Comparison of ENCODE assay signal across 16 cellular contexts in genomic region chr14:104817930-104818713, GRCh38. TPM values are rescaled to one million over a fixed set of nuclear protein-coding genes. Genes with fewer than 3 reads are reported as not detected.
A peak's percentile ranks its signal among the peaks of the same experiment; 100 is the strongest.
DNase-seq lines count a peak whose midpoint lies in the region; ATAC-seq and TF ChIP-seq lines count a peak whose summit lies in the region.
"Had no signal": no experiment of that assay in that cellular context is flagged by ENCODE, and none has a peak within 500 bp of the region (broad histone marks: within the 10 kb centered on the region; RNA-seq: fewer than 3 reads in every experiment).

No MANE protein-coding gene starts in this region.

- no peak for DNase-seq in stimulated activated naive CD8-positive, alpha-beta T cell treated with anti-CD3 and anti-CD28 coated beads, Interleukin-15, amount 100 ng/mL, for 72 hours
- DNase-seq in stimulated activated naive CD8-positive, alpha-beta T cell treated with anti-CD3 and anti-CD28 coated beads, Interleukin-15, Interleukin-2, amounts not matched to agents 100 U/mL and 50 U/mL, for 24 hours = no peak
- DNase-seq in activated CD4-positive, alpha-beta memory T cell treated with anti-CD3 and anti-CD28 coated beads for 36 hours = no peak
- DNase-seq in naive thymus-derived CD8-positive, alpha-beta T cell = no peak
- DNase-seq in type B pancreatic cell (ENCODE audit: extremely low spot score, unreplicated experiment) (no peak), cerebellar cortex (ENCODE audit: low spot score) (no peak), NCI-H1092 (lab: John Stamatoyannopoulos, UW) (no peak)
- DNase-seq: amniotic stem cell; NCI-H1436 treated with DMSO at 0.1 percent for 48 hours; NCI-H748 treated with DMSO at 0.1 percent for 48 hours; occipital lobe; SIG-M5; stimulated activated naive CD4-positive, alpha-beta T cell; transverse colon had no signal

- H3K27me3 Mint-ChIP-seq in stimulated activated naive CD8-positive, alpha-beta T cell treated with anti-CD3 and anti-CD28 coated beads, Interleukin-15, amount 100 ng/mL, for 72 hours = no peaks in the 10 kb centered on the region
- no peaks in the 10 kb centered on the region for H3K27me3 Mint-ChIP-seq in activated CD4-positive, alpha-beta memory T cell treated with anti-CD3 and anti-CD28 coated beads for 36 hours
- H3K27me3 Mint-ChIP-seq in naive thymus-derived CD8-positive, alpha-beta T cell = no peaks in the 10 kb centered on the region
- H3K27me3 Mint-ChIP-seq in type B pancreatic cell = no peaks in the 10 kb centered on the region

- TF ChIP-seq CTCF in type B pancreatic cell (conservative IDR thresholded peaks at IDR 0.05) = no peak

- CTCF ChIA-PET in activated CD4-positive, alpha-beta memory T cell treated with anti-CD3 and anti-CD28 coated beads for 36 hours (lab: Charles Lee) = interaction anchor here (1.2 kb wide), 2 partner anchors 18 to 49 kb away, joined by 3 to 4 read pairs; partner anchors contain the start of gene ZBTB42

- POLR2A ChIA-PET in activated CD4-positive, alpha-beta memory T cell treated with anti-CD3 and anti-CD28 coated beads for 36 hours (lab: Charles Lee) = no interaction called here
- POLR2A ChIA-PET in naive thymus-derived CD8-positive, alpha-beta T cell (lab: Charles Lee) = interaction anchor here (0.9 kb wide), 1 partner anchor 17 kb away, joined by 5 read pairs; the partner anchor contains the start of gene ZBTB42

- peaks cover 30% of the 10 kb centered on the region for H3K4me1 Mint-ChIP-seq in stimulated activated naive CD8-positive, alpha-beta T cell treated with anti-CD3 and anti-CD28 coated beads, Interleukin-15, amount 100 ng/mL, for 72 hours
- peaks cover 20% of the 10 kb centered on the region for H3K4me1 Mint-ChIP-seq in activated CD4-positive, alpha-beta memory T cell treated with anti-CD3 and anti-CD28 coated beads for 36 hours (ENCODE audit: low read depth)
- peaks cover 8 to 27% (median 23%) of the 10 kb centered on the region in 4 donors for H3K4me1 Mint-ChIP-seq in naive thymus-derived CD8-positive, alpha-beta T cell
- peaks cover 17% of the 10 kb centered on the region for H3K4me1 Mint-ChIP-seq in type B pancreatic cell (ENCODE audit: unreplicated experiment)

- H3K4me3 Mint-ChIP-seq in stimulated activated naive CD8-positive, alpha-beta T cell treated with anti-CD3 and anti-CD28 coated beads, Interleukin-15, amount 100 ng/mL, for 72 hours = peak overlapping the region in 1 of 2 donors; percentile 98
- peak overlapping the region; percentile 8 for H3K4me3 Mint-ChIP-seq in activated CD4-positive, alpha-beta memory T cell treated with anti-CD3 and anti-CD28 coated beads for 36 hours
- peak overlapping the region in 6 of 10 donors; percentile 4 to 92 (median 25) for H3K4me3 Mint-ChIP-seq in naive thymus-derived CD8-positive, alpha-beta T cell
- H3K4me3 Mint-ChIP-seq in type B pancreatic cell = peak overlapping the region; percentile 28

- no peaks in the 10 kb centered on the region for H3K9me3 Mint-ChIP-seq in stimulated activated naive CD8-positive, alpha-beta T cell treated with anti-CD3 and anti-CD28 coated beads, Interleukin-15, amount 100 ng/mL, for 72 hours
- H3K9me3 Mint-ChIP-seq in activated CD4-positive, alpha-beta memory T cell treated with anti-CD3 and anti-CD28 coated beads for 36 hours = no peaks in the 10 kb centered on the region
- no peaks in the 10 kb centered on the region for H3K9me3 Mint-ChIP-seq in naive thymus-derived CD8-positive, alpha-beta T cell
- H3K9me3 Mint-ChIP-seq in type B pancreatic cell = no peaks in the 10 kb centered on the region
- H3K9me3 Mint-ChIP-seq: activated T-helper 1 cell treated with anti-CD3 and anti-CD28 coated beads, Interleukin-12 subunit alpha, Interleukin-12 subunit beta, Interleukin-2, Interleukin-4 antibody, amounts not matched to agents 30 ng/mL and 10 ng/mL and 1 ng/mL, durations not matched to agents 14 hours and 24 hours and 36 hours had no signal

- H3K27ac Mint-ChIP-seq in stimulated activated naive CD8-positive, alpha-beta T cell treated with anti-CD3 and anti-CD28 coated beads, Interleukin-15, amount 100 ng/mL, for 72 hours = peak overlapping the region; percentile 19 to 30
- no peak overlapping the region for H3K27ac Mint-ChIP-seq in activated CD4-positive, alpha-beta memory T cell treated with anti-CD3 and anti-CD28 coated beads for 36 hours
- peak overlapping the region in 3 of 10 donors; percentile 44 to 63 (median 46) for H3K27ac Mint-ChIP-seq in naive thymus-derived CD8-positive, alpha-beta T cell
- H3K27ac Mint-ChIP-seq in type B pancreatic cell = no peak overlapping the region
- H3K27ac Mint-ChIP-seq: activated T-helper 1 cell treated with anti-CD3 and anti-CD28 coated beads, Interleukin-12 subunit alpha, Interleukin-12 subunit beta, Interleukin-2, Interleukin-4 antibody, amounts not matched to agents 30 ng/mL and 10 ng/mL and 1 ng/mL, durations not matched to agents 14 hours and 24 hours and 36 hours had no signal

- no peak for ATAC-seq in stimulated activated naive CD8-positive, alpha-beta T cell treated with anti-CD3 and anti-CD28 coated beads, Interleukin-15, amount 100 ng/mL, for 72 hours
- ATAC-seq in stimulated activated naive CD8-positive, alpha-beta T cell treated with anti-CD3 and anti-CD28 coated beads, Interleukin-15, Interleukin-2, amounts not matched to agents 100 U/mL and 50 U/mL, for 24 hours = no peak
- no peak for ATAC-seq in naive thymus-derived CD8-positive, alpha-beta T cell
- ATAC-seq in GM18907 (IDR thresholded peaks at IDR 0.05; ENCODE audit: unreplicated experiment) = no peak

- peaks cover 2% of the 10 kb centered on the region for H3K36me3 Mint-ChIP-seq in activated CD4-positive, alpha-beta memory T cell treated with anti-CD3 and anti-CD28 coated beads for 36 hours
- no peaks in the 10 kb centered on the region for H3K36me3 Mint-ChIP-seq in naive thymus-derived CD8-positive, alpha-beta T cell
- H3K36me3 Mint-ChIP-seq in type B pancreatic cell = no peaks in the 10 kb centered on the region

- intact Hi-C loops in activated CD4-positive, alpha-beta memory T cell treated with anti-CD3 and anti-CD28 coated beads for 36 hours (cut with micrococcal nuclease) = no loop called here

RNA-seq across cellular contexts. Expression of gene ZBTB42, which starts 17.2 kb away (rescaled TPM):
- 1 to 10 TPM; 3.1 to 3.4 TPM for total RNA-seq in activated CD4-positive, alpha-beta memory T cell treated with anti-CD3 and anti-CD28 coated beads for 36 hours
- total RNA-seq in naive thymus-derived CD8-positive, alpha-beta T cell = 1 to 10 TPM; 8.6 to 9.6 TPM
- 1 to 10 TPM; 1.0 to 1.8 (median 1.6) TPM for polyA plus RNA-seq in naive thymus-derived CD8-positive, alpha-beta T cell
- total RNA-seq in type B pancreatic cell (ENCODE audit: low replicate concordance) = 6.6 and 11.5 TPM in 2 replicates

RNA-seq across cellular contexts. Expression of gene AKT1, which starts 22.6 kb away (rescaled TPM):
- total RNA-seq in activated CD4-positive, alpha-beta memory T cell treated with anti-CD3 and anti-CD28 coated beads for 36 hours = 100 to 1,000 TPM; 131 to 133 TPM
- 10 to 100 TPM; 88.9 to 95.7 TPM for total RNA-seq in naive thymus-derived CD8-positive, alpha-beta T cell
- polyA plus RNA-seq in naive thymus-derived CD8-positive, alpha-beta T cell = 10 to 100 TPM in 2 of 3 donors, 1 to 10 TPM in 1; 8.9 to 33.4 (median 23.1) TPM
- 102 and 123 TPM in 2 replicates for total RNA-seq in type B pancreatic cell (ENCODE audit: low replicate concordance)

RNA-seq across cellular contexts. Expression of gene CEP170B, which starts 46.9 kb away (rescaled TPM):
- 1 to 10 TPM; 5.2 to 5.3 TPM for total RNA-seq in activated CD4-positive, alpha-beta memory T cell treated with anti-CD3 and anti-CD28 coated beads for 36 hours
- 1 to 10 TPM; 4.6 to 4.8 TPM for total RNA-seq in naive thymus-derived CD8-positive, alpha-beta T cell
- under 1 TPM in 2 of 3 donors, not detected in 1; 0.03 to 0.05 TPM for polyA plus RNA-seq in naive thymus-derived CD8-positive, alpha-beta T cell
- total RNA-seq in type B pancreatic cell (ENCODE audit: low replicate concordance) = 26.5 and 51.5 TPM in 2 replicates

Comparison
In these comparisons a context has a peak if more than half of its experiments do, and no peak if none do; other contexts are left out.
1. H3K27ac Mint-ChIP-seq: peak in stimulated activated naive CD8-positive, alpha-beta T cell treated with anti-CD3 and anti-CD28 coated beads, Interleukin-15, amount 100 ng/mL, for 72 hours (2 of 2); none in activated CD4-positive, alpha-beta memory T cell treated with anti-CD3 and anti-CD28 coated beads for 36 hours (single experiment) and type B pancreatic cell (single experiment).